ENCODE assay signal across 1 cellular context in the genomic region with DNA sequence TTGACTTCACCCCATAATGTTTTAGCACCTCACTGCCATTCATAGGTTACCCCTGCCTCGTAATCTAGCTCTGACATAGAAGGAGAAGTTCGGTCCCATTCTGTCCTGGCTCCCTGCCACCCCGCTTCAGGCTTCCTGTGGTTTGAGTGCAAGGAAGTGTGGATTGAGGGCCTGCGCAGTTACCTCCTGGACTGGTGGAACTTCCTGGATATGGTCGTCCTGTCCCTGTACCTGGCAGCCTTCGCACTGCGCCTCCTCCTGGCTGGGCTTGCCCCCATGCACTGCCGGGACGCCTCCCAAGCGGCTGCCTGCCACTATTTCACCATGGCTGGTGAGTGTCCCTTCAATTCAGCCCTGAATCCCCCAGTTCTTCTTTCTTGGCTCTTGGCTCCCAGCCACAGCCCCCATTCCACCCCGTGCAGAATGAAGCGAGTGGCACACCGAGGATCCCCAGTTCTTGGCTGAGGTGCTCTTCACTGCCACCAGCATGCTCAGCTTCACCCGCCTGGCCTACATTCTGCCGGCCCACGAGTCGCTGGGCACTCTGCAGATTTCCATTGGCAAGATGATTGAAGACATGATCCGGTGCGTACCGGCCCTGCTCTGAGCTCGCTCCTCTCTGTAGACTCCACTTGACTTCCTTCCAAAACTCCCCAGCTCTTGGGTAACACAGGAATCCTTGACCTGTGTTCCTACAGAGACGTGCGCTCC.
TF ChIP-seq lines count a peak whose summit lies in the region.

No MANE protein-coding gene starts in this region.

TF ChIP-seq in K562, 482 proteins besides CTCF, POLR2A, EP300 and RAD21 (continued from another document):
- TF ChIP-seq, protein P1, sequence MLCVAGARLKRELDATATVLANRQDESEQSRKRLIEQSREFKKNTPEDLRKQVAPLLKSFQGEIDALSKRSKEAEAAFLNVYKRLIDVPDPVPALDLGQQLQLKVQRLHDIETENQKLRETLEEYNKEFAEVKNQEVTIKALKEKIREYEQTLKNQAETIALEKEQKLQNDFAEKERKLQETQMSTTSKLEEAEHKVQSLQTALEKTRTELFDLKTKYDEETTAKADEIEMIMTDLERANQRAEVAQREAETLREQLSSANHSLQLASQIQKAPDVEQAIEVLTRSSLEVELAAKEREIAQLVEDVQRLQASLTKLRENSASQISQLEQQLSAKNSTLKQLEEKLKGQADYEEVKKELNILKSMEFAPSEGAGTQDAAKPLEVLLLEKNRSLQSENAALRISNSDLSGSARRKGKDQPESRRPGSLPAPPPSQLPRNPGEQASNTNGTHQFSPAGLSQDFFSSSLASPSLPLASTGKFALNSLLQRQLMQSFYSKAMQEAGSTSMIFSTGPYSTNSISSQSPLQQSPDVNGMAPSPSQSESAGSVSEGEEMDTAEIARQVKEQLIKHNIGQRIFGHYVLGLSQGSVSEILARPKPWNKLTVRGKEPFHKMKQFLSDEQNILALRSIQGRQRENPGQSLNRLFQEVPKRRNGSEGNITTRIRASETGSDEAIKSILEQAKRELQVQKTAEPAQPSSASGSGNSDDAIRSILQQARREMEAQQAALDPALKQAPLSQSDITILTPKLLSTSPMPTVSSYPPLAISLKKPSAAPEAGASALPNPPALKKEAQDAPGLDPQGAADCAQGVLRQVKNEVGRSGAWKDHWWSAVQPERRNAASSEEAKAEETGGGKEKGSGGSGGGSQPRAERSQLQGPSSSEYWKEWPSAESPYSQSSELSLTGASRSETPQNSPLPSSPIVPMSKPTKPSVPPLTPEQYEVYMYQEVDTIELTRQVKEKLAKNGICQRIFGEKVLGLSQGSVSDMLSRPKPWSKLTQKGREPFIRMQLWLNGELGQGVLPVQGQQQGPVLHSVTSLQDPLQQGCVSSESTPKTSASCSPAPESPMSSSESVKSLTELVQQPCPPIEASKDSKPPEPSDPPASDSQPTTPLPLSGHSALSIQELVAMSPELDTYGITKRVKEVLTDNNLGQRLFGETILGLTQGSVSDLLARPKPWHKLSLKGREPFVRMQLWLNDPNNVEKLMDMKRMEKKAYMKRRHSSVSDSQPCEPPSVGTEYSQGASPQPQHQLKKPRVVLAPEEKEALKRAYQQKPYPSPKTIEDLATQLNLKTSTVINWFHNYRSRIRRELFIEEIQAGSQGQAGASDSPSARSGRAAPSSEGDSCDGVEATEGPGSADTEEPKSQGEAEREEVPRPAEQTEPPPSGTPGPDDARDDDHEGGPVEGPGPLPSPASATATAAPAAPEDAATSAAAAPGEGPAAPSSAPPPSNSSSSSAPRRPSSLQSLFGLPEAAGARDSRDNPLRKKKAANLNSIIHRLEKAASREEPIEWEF (CRISPR knock-in tag; IDR thresholded peaks at IDR 0.05) = no peak
- TF ChIP-seq ZNF764 (CRISPR knock-in tag; IDR thresholded peaks at IDR 0.05; ENCODE audit: low read depth) = 0 out of 2 replicates have a peak, but pooled peaks have one; percentile 48
- no peak for TF ChIP-seq ERF (CRISPR knock-in tag; IDR thresholded peaks at IDR 0.05)
- TF ChIP-seq HLTF (IDR thresholded peaks at IDR 0.05) = no peak
- TF ChIP-seq IRF2 (CRISPR knock-in tag; IDR thresholded peaks at IDR 0.05) = no peak
- TF ChIP-seq, protein P2, sequence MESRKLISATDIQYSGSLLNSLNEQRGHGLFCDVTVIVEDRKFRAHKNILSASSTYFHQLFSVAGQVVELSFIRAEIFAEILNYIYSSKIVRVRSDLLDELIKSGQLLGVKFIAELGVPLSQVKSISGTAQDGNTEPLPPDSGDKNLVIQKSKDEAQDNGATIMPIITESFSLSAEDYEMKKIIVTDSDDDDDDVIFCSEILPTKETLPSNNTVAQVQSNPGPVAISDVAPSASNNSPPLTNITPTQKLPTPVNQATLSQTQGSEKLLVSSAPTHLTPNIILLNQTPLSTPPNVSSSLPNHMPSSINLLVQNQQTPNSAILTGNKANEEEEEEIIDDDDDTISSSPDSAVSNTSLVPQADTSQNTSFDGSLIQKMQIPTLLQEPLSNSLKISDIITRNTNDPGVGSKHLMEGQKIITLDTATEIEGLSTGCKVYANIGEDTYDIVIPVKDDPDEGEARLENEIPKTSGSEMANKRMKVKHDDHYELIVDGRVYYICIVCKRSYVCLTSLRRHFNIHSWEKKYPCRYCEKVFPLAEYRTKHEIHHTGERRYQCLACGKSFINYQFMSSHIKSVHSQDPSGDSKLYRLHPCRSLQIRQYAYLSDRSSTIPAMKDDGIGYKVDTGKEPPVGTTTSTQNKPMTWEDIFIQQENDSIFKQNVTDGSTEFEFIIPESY (CRISPR knock-in tag; IDR thresholded peaks at IDR 0.05) = peak; percentile 25; the same call in 1 of the 2 replicates
- 0 out of 2 replicates have a peak, but pooled peaks have one; percentile 12 for TF ChIP-seq SMC3 (conservative IDR thresholded peaks at IDR 0.05; ENCODE audit: insufficient read depth, low read depth, low read length)
- TF ChIP-seq BCOR (IDR thresholded peaks at IDR 0.05) = no peak
- no peak for TF ChIP-seq ZNF766 (CRISPR knock-in tag; conservative IDR thresholded peaks at IDR 0.05)
- no peak for TF ChIP-seq ZKSCAN3 (CRISPR knock-in tag; IDR thresholded peaks at IDR 0.05)
- no peak for TF ChIP-seq ZNF217 (CRISPR knock-in tag; IDR thresholded peaks at IDR 0.05)
- TF ChIP-seq SIX5 (IDR thresholded peaks at IDR 0.05; ENCODE audit: borderline replicate concordance in 1 of 2, insufficient read depth in 1 of 2, low read depth in 1 of 2, low read length in 2 of 2) = no peak
- no peak for TF ChIP-seq HNRNPH1 (optimal IDR thresholded peaks at IDR 0.05; ENCODE audit: low read depth, low read length)
- peak; percentile 77 to 79 for TF ChIP-seq NRF1 (conservative IDR thresholded peaks at IDR 0.05 in 1 of 2, IDR thresholded peaks at IDR 0.05 in 1 of 2)
